3 cellular contexts compared by ENCODE assay signal in genomic region chr11:66834539-66834845, GRCh38.
TF ChIP-seq lines count a peak whose summit lies in the region.

No MANE protein-coding gene starts in this region.

TF ChIP-seq in GM23338, 12 proteins besides CTCF, POLR2A, EP300 and RAD21 (continues in another document):
- TF ChIP-seq ZNF462 (CRISPR knock-in tag; IDR thresholded peaks at IDR 0.05) (no peak), JUNB (IDR thresholded peaks at IDR 0.05; ENCODE audit: unreplicated experiment) (no peak), STAT1 (IDR thresholded peaks at IDR 0.05; ENCODE audit: unreplicated experiment) (no peak), CREB1 (CRISPR knock-in tag; IDR thresholded peaks at IDR 0.05; ENCODE audit: low read depth) (no peak), ZNF331 (CRISPR knock-in tag; IDR thresholded peaks at IDR 0.05; ENCODE audit: low read depth) (no peak)

TF ChIP-seq in GM12878, 131 proteins besides CTCF, POLR2A, EP300 and RAD21:
- TF ChIP-seq NR2F1 (conservative IDR thresholded peaks at IDR 0.05) (peak; percentile 83; the same call in 1 of the 2 replicates), PAX5 (IDR thresholded peaks at IDR 0.05; ENCODE audit: borderline replicate concordance, low read depth, low read length) (no peak), SIN3A (IDR thresholded peaks at IDR 0.05; ENCODE audit: low read depth, low read length) (0 out of 2 replicates have a peak, but pooled peaks have one; percentile 5)

TF ChIP-seq in SK-N-SH treated with all-trans-retinoic acid at 6 μM for 48 hours, 23 proteins besides CTCF, POLR2A, EP300 and RAD21:
- TF ChIP-seq, protein P1, sequence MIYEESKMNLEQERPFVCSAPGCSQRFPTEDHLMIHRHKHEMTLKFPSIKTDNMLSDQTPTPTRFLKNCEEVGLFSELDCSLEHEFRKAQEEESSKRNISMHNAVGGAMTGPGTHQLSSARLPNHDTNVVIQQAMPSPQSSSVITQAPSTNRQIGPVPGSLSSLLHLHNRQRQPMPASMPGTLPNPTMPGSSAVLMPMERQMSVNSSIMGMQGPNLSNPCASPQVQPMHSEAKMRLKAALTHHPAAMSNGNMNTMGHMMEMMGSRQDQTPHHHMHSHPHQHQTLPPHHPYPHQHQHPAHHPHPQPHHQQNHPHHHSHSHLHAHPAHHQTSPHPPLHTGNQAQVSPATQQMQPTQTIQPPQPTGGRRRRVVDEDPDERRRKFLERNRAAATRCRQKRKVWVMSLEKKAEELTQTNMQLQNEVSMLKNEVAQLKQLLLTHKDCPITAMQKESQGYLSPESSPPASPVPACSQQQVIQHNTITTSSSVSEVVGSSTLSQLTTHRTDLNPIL (CRISPR knock-in tag; IDR thresholded peaks at IDR 0.05; ENCODE audit: low read depth) = no peak
- TF ChIP-seq RARB (CRISPR knock-in tag; IDR thresholded peaks at IDR 0.05) = no peak
- no peak for TF ChIP-seq ZNF70 (CRISPR knock-in tag; IDR thresholded peaks at IDR 0.05)
- no peak for TF ChIP-seq POU6F1 (CRISPR knock-in tag; IDR thresholded peaks at IDR 0.05; ENCODE audit: borderline replicate concordance, low read depth)
- TF ChIP-seq GLIS3 (CRISPR knock-in tag; IDR thresholded peaks at IDR 0.05) = no peak
- TF ChIP-seq ARNTL (CRISPR knock-in tag; IDR thresholded peaks at IDR 0.05; ENCODE audit: borderline replicate concordance, low read depth) = no peak
- TF ChIP-seq PATZ1 (CRISPR knock-in tag; IDR thresholded peaks at IDR 0.05; ENCODE audit: borderline replicate concordance) = no peak
- TF ChIP-seq, protein P2, sequence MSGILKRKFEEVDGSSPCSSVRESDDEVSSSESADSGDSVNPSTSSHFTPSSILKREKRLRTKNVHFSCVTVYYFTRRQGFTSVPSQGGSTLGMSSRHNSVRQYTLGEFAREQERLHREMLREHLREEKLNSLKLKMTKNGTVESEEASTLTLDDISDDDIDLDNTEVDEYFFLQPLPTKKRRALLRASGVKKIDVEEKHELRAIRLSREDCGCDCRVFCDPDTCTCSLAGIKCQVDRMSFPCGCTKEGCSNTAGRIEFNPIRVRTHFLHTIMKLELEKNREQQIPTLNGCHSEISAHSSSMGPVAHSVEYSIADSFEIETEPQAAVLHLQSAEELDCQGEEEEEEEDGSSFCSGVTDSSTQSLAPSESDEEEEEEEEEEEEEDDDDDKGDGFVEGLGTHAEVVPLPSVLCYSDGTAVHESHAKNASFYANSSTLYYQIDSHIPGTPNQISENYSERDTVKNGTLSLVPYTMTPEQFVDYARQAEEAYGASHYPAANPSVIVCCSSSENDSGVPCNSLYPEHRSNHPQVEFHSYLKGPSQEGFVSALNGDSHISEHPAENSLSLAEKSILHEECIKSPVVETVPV (CRISPR knock-in tag; IDR thresholded peaks at IDR 0.05) = no peak
- no peak for TF ChIP-seq SNAI2 (CRISPR knock-in tag; IDR thresholded peaks at IDR 0.05)
- no peak for TF ChIP-seq ZFP30 (CRISPR knock-in tag; IDR thresholded peaks at IDR 0.05)
- TF ChIP-seq BACH2 (CRISPR knock-in tag; IDR thresholded peaks at IDR 0.05; ENCODE audit: borderline replicate concordance) = no peak
- TF ChIP-seq PPARA (CRISPR knock-in tag; IDR thresholded peaks at IDR 0.05; ENCODE audit: borderline replicate concordance) = no peak
- TF ChIP-seq ZC3H10 (CRISPR knock-in tag; IDR thresholded peaks at IDR 0.05) = no peak
- no peak for TF ChIP-seq CSDC2 (CRISPR knock-in tag; IDR thresholded peaks at IDR 0.05)
- no peak for TF ChIP-seq ZNF8 (CRISPR knock-in tag; IDR thresholded peaks at IDR 0.05)
- no peak for TF ChIP-seq TCF4 (CRISPR knock-in tag; IDR thresholded peaks at IDR 0.05; ENCODE audit: borderline replicate concordance)
- no peak for TF ChIP-seq ZNF565 (CRISPR knock-in tag; conservative IDR thresholded peaks at IDR 0.05; ENCODE audit: low read depth)
- TF ChIP-seq OSR1 (CRISPR knock-in tag; IDR thresholded peaks at IDR 0.05) = no peak
- no peak for TF ChIP-seq ZFP3 (CRISPR knock-in tag; IDR thresholded peaks at IDR 0.05)
TF ChIP-seq in SK-N-SH treated with all-trans-retinoic acid at 6 μM for 48 hours: peak in this region for 0.
